12 cellular contexts compared by ENCODE assay signal in the genomic region with DNA sequence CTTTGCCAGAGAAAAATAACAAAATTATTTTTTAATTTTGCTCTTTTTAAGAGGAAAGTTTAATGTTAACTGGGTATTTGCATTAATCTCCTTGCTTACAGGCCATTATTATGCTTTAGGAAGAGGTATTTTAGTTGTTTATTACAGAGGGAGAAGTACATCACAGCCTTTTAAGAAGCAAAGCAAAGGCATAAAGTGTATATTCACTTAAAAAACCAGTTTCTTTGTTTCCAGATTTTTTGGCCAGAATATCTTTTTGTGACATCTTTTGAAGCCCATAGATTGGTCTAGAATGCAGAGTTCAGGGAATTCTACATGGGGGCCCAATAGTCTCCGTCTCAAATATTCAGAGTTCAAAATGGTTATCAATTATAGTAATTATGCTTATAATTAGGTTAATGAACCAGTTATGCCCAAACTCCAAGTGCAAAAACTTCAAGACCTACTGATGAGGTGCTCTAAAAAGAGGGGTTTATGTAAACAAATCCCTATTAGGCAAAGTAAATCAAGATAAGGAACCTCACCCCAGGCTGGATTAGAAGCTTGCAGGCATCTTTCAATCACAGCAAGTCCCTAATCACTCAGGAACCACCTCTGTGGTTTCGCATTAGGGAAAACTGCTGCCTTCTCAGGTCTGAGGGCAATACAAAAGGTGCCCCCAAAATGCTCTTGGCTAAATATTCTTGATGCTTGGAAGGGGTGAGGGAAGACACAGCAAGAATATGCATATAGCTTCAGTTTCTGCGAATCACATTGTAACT.
A peak's percentile ranks its signal among the peaks of the same experiment; 100 is the strongest.
DNase-seq lines count a peak whose midpoint lies in the region; TF ChIP-seq lines count a peak whose summit lies in the region.
"Had no signal": no experiment of that assay in that cellular context is flagged by ENCODE, and none has a peak within 500 bp of the region (broad histone marks: within the 10 kb centered on the region; RNA-seq: fewer than 3 reads in every experiment).

No MANE protein-coding gene starts in this region.

- H3K4me3 ChIP-seq in GM12864 (ENCODE audit: low read depth, low read length), result peak overlapping the region; percentile 90
- H3K4me3 ChIP-seq: K562 had no signal

- TF ChIP-seq CTCF in GM12864 (IDR thresholded peaks at IDR 0.05; ENCODE audit: low read depth, low read length, missing control alignments), result no peak

- DNase-seq in GM12864 (ENCODE audit: low read depth) (no peak), NCI-H82 treated with DMSO at 0.1 percent for 48 hours (lab: John Stamatoyannopoulos, UW; ENCODE audit: unreplicated experiment) (peak; percentile 29), hippocampal formation (lab: John Stamatoyannopoulos, UW) (peak; percentile 20 to 48), putamen (ENCODE audit: low spot score) (peak; percentile 47), AML-193 (lab: John Stamatoyannopoulos, UW) (no peak), NCI-H2227 (lab: John Stamatoyannopoulos, UW; ENCODE audit: unreplicated experiment) (no peak)
- no peak for DNase-seq in activated effector memory CD4-positive, alpha-beta T cell treated with Interleukin-2 at 50 U/mL for 16 hours
- DNase-seq: activated CD4-positive, alpha-beta memory T cell treated with anti-CD3 and anti-CD28 coated beads for 36 hours; effector CD8-positive, alpha-beta T cell; naive thymus-derived CD4-positive, alpha-beta T cell; stimulated activated CD4-positive, alpha-beta T cell treated with anti-CD3 and anti-CD28 coated beads, Interleukin-2, amount 100 ng/mL, for 24 hours had no signal

Comparison
In these comparisons a context has a peak if more than half of its experiments do, and no peak if none do; other contexts are left out.
1. DNase-seq: peak in NCI-H82 treated with DMSO at 0.1 percent for 48 hours (single experiment), hippocampal formation (2 of 2) and putamen (single experiment); none in GM12864 (single experiment), activated effector memory CD4-positive, alpha-beta T cell treated with Interleukin-2 at 50 U/mL for 16 hours (single experiment), AML-193 (0 of 2) and NCI-H2227 (single experiment).